Comparison of ENCODE assay signal across 12 cellular contexts in genomic region chr2:19369341-19369955, GRCh38. TPM values are rescaled to one million over a fixed set of nuclear protein-coding genes. Genes with fewer than 3 reads are reported as not detected.
A peak's percentile ranks its signal among the peaks of the same experiment; 100 is the strongest.
DNase-seq lines count a peak whose midpoint lies in the region; ATAC-seq, FAIRE-seq and TF ChIP-seq lines count a peak whose summit lies in the region.
"Had no signal": no experiment of that assay in that cellular context is flagged by ENCODE, and none has a peak within 500 bp of the region (broad histone marks: within the 10 kb centered on the region; RNA-seq: fewer than 3 reads in every experiment).

No MANE protein-coding gene starts in this region.

- 74% methylated on average over 2 of the region's 2 CpGs for WGBS in liver

- TF ChIP-seq RAD21 in liver (IDR thresholded peaks at IDR 0.05) = peak; percentile 20 to 34

- no peak overlapping the region for H3K27ac ChIP-seq in astrocyte (ENCODE audit: low read depth, low read length)
- H3K27ac ChIP-seq in liver (ENCODE audit: low read depth in 1 of 2, low read length in 2 of 2) = no peak overlapping the region
- H3K27ac ChIP-seq: HL-60 had no signal

- ATAC-seq in GM21576 (IDR thresholded peaks at IDR 0.05; ENCODE audit: unreplicated experiment) = no peak
- ATAC-seq: Right ventricle myocardium inferior had no signal

- no peak for FAIRE-seq in astrocyte (lab: Jason Lieb, UNC)

- H3K4me1 ChIP-seq in astrocyte (ENCODE audit: insufficient read depth, low read length) (no peaks in the 10 kb centered on the region), liver (ENCODE audit: control insufficient read depth in 4 of 4, insufficient read depth in 4 of 4, low read length in 3 of 4) (no peaks in the 10 kb centered on the region)

- H3K9ac ChIP-seq in astrocyte (ENCODE audit: low read length) = no peak overlapping the region
- no peak overlapping the region for H3K9ac ChIP-seq in liver (ENCODE audit: low read depth in 1 of 2, low read length in 2 of 2)

- no peaks in the 10 kb centered on the region for H3K9me3 Mint-ChIP-seq in astrocyte (ENCODE audit: unreplicated experiment)
- H3K9me3 Mint-ChIP-seq in activated T-helper 1 cell treated with anti-CD3 and anti-CD28 coated beads, Interleukin-12 subunit alpha, Interleukin-12 subunit beta, Interleukin-2, Interleukin-4 antibody, amounts not matched to agents 30 ng/mL and 10 ng/mL and 1 ng/mL, durations not matched to agents 14 hours and 24 hours and 36 hours = no peaks in the 10 kb centered on the region
- H3K9me3 Mint-ChIP-seq: dendritic cell treated with granulocyte-macrophage colony-stimulating factor and Interleukin-4, amounts not matched to agents 40 ng/mL and 50 ng/mL, for 4 days had no signal

- no peaks in the 10 kb centered on the region for H4K20me1 ChIP-seq in astrocyte (ENCODE audit: insufficient read depth, low read length)

- no peaks in the 10 kb centered on the region for H3K79me2 ChIP-seq in astrocyte (ENCODE audit: insufficient read depth, low read length)

- H3K4me3 ChIP-seq in astrocyte (ENCODE audit: insufficient read depth, low read depth, low read length) = no peak overlapping the region
- H3K4me3 ChIP-seq in liver (ENCODE audit: low read depth in 1 of 3, low read length in 3 of 3) = no peak overlapping the region
- H3K4me3 ChIP-seq: lung had no signal

- H3K27me3 Mint-ChIP-seq in astrocyte (ENCODE audit: low read depth, unreplicated experiment) = peaks cover 77% of the 10 kb centered on the region
- H3K27me3 Mint-ChIP-seq in activated T-helper 1 cell treated with anti-CD3 and anti-CD28 coated beads, Interleukin-12 subunit alpha, Interleukin-12 subunit beta, Interleukin-2, Interleukin-4 antibody, amounts not matched to agents 30 ng/mL and 10 ng/mL and 1 ng/mL, durations not matched to agents 14 hours and 24 hours and 36 hours (ENCODE audit: insufficient read depth) = peaks cover 56% of the 10 kb centered on the region

- DNase-seq in DMS153 treated with DMSO at 0.1 percent for 48 hours (lab: John Stamatoyannopoulos, UW; ENCODE audit: unreplicated experiment) = peak; percentile 30
- peak; percentile 20 for DNase-seq in NCI-H1092 treated with DMSO at 0.1 percent for 48 hours (lab: John Stamatoyannopoulos, UW)
- no peak for DNase-seq in astrocyte (ENCODE audit: low read depth)
- no peak for DNase-seq in activated naive CD4-positive, alpha-beta T cell treated with anti-CD3 and anti-CD28 coated beads, Interleukin-2, amount 50 U/mL, for 16 hours
- DNase-seq in epidermal melanocyte (ENCODE audit: insufficient read length, low spot score) = no peak
- no peak for DNase-seq in activated T-helper 1 cell treated with anti-CD3 and anti-CD28 coated beads, Interleukin-12 subunit alpha, Interleukin-12 subunit beta, Interleukin-2, Interleukin-4 antibody, amounts not matched to agents 30 ng/mL and 10 ng/mL and 1 ng/mL, durations not matched to agents 14 hours and 24 hours and 36 hours (ENCODE audit: low spot score)

- intact Hi-C loops in activated T-helper 1 cell treated with anti-CD3 and anti-CD28 coated beads, Interleukin-12 subunit alpha, Interleukin-12 subunit beta, Interleukin-2, Interleukin-4 antibody, amounts not matched to agents 30 ng/mL and 10 ng/mL and 1 ng/mL, durations not matched to agents 14 hours and 24 hours and 36 hours (cut with micrococcal nuclease) = no loop called here

- H3K4me2 ChIP-seq in astrocyte (ENCODE audit: low read length) = no peak overlapping the region

- H3K36me3 Mint-ChIP-seq in astrocyte (ENCODE audit: low read depth, unreplicated experiment) = no peaks in the 10 kb centered on the region
- no peaks in the 10 kb centered on the region for H3K36me3 Mint-ChIP-seq in activated T-helper 1 cell treated with anti-CD3 and anti-CD28 coated beads, Interleukin-12 subunit alpha, Interleukin-12 subunit beta, Interleukin-2, Interleukin-4 antibody, amounts not matched to agents 30 ng/mL and 10 ng/mL and 1 ng/mL, durations not matched to agents 14 hours and 24 hours and 36 hours (ENCODE audit: low read depth)

- H3K36me3 ChIP-seq in astrocyte (ENCODE audit: insufficient read depth, low read length) (no peaks in the 10 kb centered on the region), liver (ENCODE audit: control insufficient read depth in 4 of 4, insufficient read depth in 3 of 4, low read depth in 1 of 4, low read length in 3 of 4) (no peaks in the 10 kb centered on the region)

- H3K9me3 ChIP-seq in astrocyte (ENCODE audit: insufficient read depth, low read depth, low read length) (no peaks in the 10 kb centered on the region), liver (ENCODE audit: control insufficient read depth in 4 of 4, low read length in 3 of 4) (no peaks in the 10 kb centered on the region)

- no peak overlapping the region for H3K4me3 Mint-ChIP-seq in astrocyte (ENCODE audit: unreplicated experiment)
- H3K4me3 Mint-ChIP-seq in activated T-helper 1 cell treated with anti-CD3 and anti-CD28 coated beads, Interleukin-12 subunit alpha, Interleukin-12 subunit beta, Interleukin-2, Interleukin-4 antibody, amounts not matched to agents 30 ng/mL and 10 ng/mL and 1 ng/mL, durations not matched to agents 14 hours and 24 hours and 36 hours = no peak overlapping the region
- H3K4me3 Mint-ChIP-seq: dendritic cell treated with granulocyte-macrophage colony-stimulating factor and Interleukin-4, amounts not matched to agents 40 ng/mL and 50 ng/mL, for 4 days had no signal

- no peaks in the 10 kb centered on the region for H3K4me1 Mint-ChIP-seq in astrocyte (ENCODE audit: low read depth, unreplicated experiment)
- no peaks in the 10 kb centered on the region for H3K4me1 Mint-ChIP-seq in activated T-helper 1 cell treated with anti-CD3 and anti-CD28 coated beads, Interleukin-12 subunit alpha, Interleukin-12 subunit beta, Interleukin-2, Interleukin-4 antibody, amounts not matched to agents 30 ng/mL and 10 ng/mL and 1 ng/mL, durations not matched to agents 14 hours and 24 hours and 36 hours (ENCODE audit: low read depth)

- no peak overlapping the region for H3K27ac Mint-ChIP-seq in astrocyte (ENCODE audit: unreplicated experiment)
- no peak overlapping the region for H3K27ac Mint-ChIP-seq in activated T-helper 1 cell treated with anti-CD3 and anti-CD28 coated beads, Interleukin-12 subunit alpha, Interleukin-12 subunit beta, Interleukin-2, Interleukin-4 antibody, amounts not matched to agents 30 ng/mL and 10 ng/mL and 1 ng/mL, durations not matched to agents 14 hours and 24 hours and 36 hours
- H3K27ac Mint-ChIP-seq: dendritic cell treated with granulocyte-macrophage colony-stimulating factor and Interleukin-4, amounts not matched to agents 40 ng/mL and 50 ng/mL, for 4 days had no signal

- H2AFZ ChIP-seq in astrocyte (ENCODE audit: low read depth, low read length) = no peak overlapping the region

- TF ChIP-seq CTCF in astrocyte (IDR thresholded peaks at IDR 0.05; ENCODE audit: insufficient read depth, low read depth, low read length) = peak; percentile 47
- TF ChIP-seq CTCF in liver (IDR thresholded peaks at IDR 0.05; ENCODE audit: low read depth, low read length, missing input control) = peak; percentile 2

- peaks cover 40% of the 10 kb centered on the region for H3K27me3 ChIP-seq in astrocyte (ENCODE audit: insufficient read depth, low read length)
- no peaks in the 10 kb centered on the region for H3K27me3 ChIP-seq in liver (ENCODE audit: control insufficient read depth in 4 of 4, insufficient read depth in 4 of 4, low read length in 3 of 4)

TF ChIP-seq in liver, 16 proteins besides CTCF, POLR2A, EP300 and RAD21:
- no peak for TF ChIP-seq FOXA2 (IDR thresholded peaks at IDR 0.05)
- TF ChIP-seq NR2F2 (IDR thresholded peaks at IDR 0.05) = no peak
- TF ChIP-seq RXRA (IDR thresholded peaks at IDR 0.05) = no peak
- TF ChIP-seq REST (IDR thresholded peaks at IDR 0.05) = no peak
- no peak for TF ChIP-seq TAF1 (conservative IDR thresholded peaks at IDR 0.05)
- TF ChIP-seq FOXA1 (IDR thresholded peaks at IDR 0.05) = no peak
- no peak for TF ChIP-seq HNF4G (IDR thresholded peaks at IDR 0.05)

RNA-seq across cellular contexts. Expression of gene OSR1, which starts 11.0 kb away (rescaled TPM):
- total RNA-seq in astrocyte = 0.31 and 1.0 TPM in 2 replicates
- total RNA-seq in liver = under 1 TPM; 0.17 to 0.70 TPM
- under 1 TPM in 1 of 2 donors, not detected in 1; 0.14 TPM for polyA plus RNA-seq in liver
- not detected in 2 replicates for total RNA-seq in activated T-helper 1 cell treated with anti-CD3 and anti-CD28 coated beads, Interleukin-12 subunit alpha, Interleukin-12 subunit beta, Interleukin-2, Interleukin-4 antibody, amounts not matched to agents 30 ng/mL and 10 ng/mL and 1 ng/mL, durations not matched to agents 14 hours and 24 hours and 36 hours

Comparison
In these comparisons a context has a peak if more than half of its experiments do, and no peak if none do; other contexts are left out.
1. DNase-seq: peak in DMS153 treated with DMSO at 0.1 percent for 48 hours (single experiment) and NCI-H1092 treated with DMSO at 0.1 percent for 48 hours (single experiment); none in astrocyte (single experiment), activated naive CD4-positive, alpha-beta T cell treated with anti-CD3 and anti-CD28 coated beads, Interleukin-2, amount 50 U/mL, for 16 hours (single experiment), epidermal melanocyte (single experiment) and activated T-helper 1 cell treated with anti-CD3 and anti-CD28 coated beads, Interleukin-12 subunit alpha, Interleukin-12 subunit beta, Interleukin-2, Interleukin-4 antibody, amounts not matched to agents 30 ng/mL and 10 ng/mL and 1 ng/mL, durations not matched to agents 14 hours and 24 hours and 36 hours (single experiment).